In the genomic region with DNA sequence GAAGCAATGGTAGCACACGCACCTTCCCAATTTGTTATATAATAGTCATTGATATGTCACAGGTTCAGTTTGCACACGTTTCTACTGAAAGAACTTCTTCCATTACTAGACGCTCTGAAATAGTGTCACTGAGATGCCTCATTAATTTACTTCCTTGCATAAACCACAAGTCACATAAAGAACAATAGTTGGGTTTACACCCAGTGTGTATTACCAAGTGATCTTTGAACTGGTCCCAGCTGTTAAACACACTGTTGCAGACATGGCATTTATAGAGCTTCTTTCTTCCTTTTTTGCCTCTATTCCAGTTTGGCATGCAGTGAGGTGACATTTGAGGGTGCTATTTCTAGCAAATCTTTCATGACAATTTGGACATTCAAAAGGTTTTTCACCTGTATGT, we compare ENCODE assay signal across 29 cellular contexts.
"Had no signal": no experiment of that assay in that cellular context is flagged by ENCODE, and none has a peak within 500 bp of the region (broad histone marks: within the 10 kb centered on the region; RNA-seq: fewer than 3 reads in every experiment).

No MANE protein-coding gene starts in this region.

- H3K27ac ChIP-seq: brain microvascular endothelial cell, SJCRH30, SK-N-MC, WERI-Rb-1 had no signal

- H3K4me1 ChIP-seq: SJCRH30 had no signal

- H3K4me3 Mint-ChIP-seq: activated CD4-positive, alpha-beta memory T cell treated with anti-CD3 and anti-CD28 coated beads, Interleukin-2, amount 10 ng/mL, durations not matched to agents 7 days and 5 days; activated naive CD8-positive, alpha-beta T cell treated with anti-CD3 and anti-CD28 coated beads for 36 hours; activated T-cell treated with anti-CD3 and anti-CD28 coated beads, Interleukin-2, amount 50 U/mL, for 72 hours; activated T-helper 17 cell treated with anti-CD3 and anti-CD28 coated beads, Interleukin-2, amount 50 U/mL, for 72 hours had no signal

- H3K27me3 Mint-ChIP-seq: activated CD4-positive, alpha-beta memory T cell treated with anti-CD3 and anti-CD28 coated beads, Interleukin-2, amount 10 ng/mL, durations not matched to agents 7 days and 5 days; activated naive CD8-positive, alpha-beta T cell treated with anti-CD3 and anti-CD28 coated beads for 36 hours had no signal

- H3K4me3 ChIP-seq: SJCRH30, SK-N-MC had no signal

- H3K4me1 Mint-ChIP-seq: activated CD4-positive, alpha-beta memory T cell treated with anti-CD3 and anti-CD28 coated beads, Interleukin-2, amount 10 ng/mL, durations not matched to agents 7 days and 5 days; activated naive CD8-positive, alpha-beta T cell treated with anti-CD3 and anti-CD28 coated beads for 36 hours; activated T-helper 17 cell treated with anti-CD3 and anti-CD28 coated beads, Interleukin-2, amount 50 U/mL, for 72 hours had no signal

- H3K9me3 ChIP-seq: SJCRH30 had no signal

- H3K36me3 Mint-ChIP-seq: activated naive CD8-positive, alpha-beta T cell treated with anti-CD3 and anti-CD28 coated beads for 36 hours had no signal

- H3K36me3 ChIP-seq: brain microvascular endothelial cell, SJCRH30, WERI-Rb-1 had no signal

- ATAC-seq: activated T-cell treated with anti-CD3 and anti-CD28 coated beads, Interleukin-2, amount 50 U/mL, for 72 hours; activated T-helper 17 cell treated with anti-CD3 and anti-CD28 coated beads, Interleukin-2, amount 50 U/mL, for 72 hours; Panc1 had no signal

- H3K27ac Mint-ChIP-seq: activated CD4-positive, alpha-beta memory T cell treated with anti-CD3 and anti-CD28 coated beads, Interleukin-2, amount 10 ng/mL, durations not matched to agents 7 days and 5 days; activated naive CD8-positive, alpha-beta T cell treated with anti-CD3 and anti-CD28 coated beads for 36 hours; activated T-cell treated with anti-CD3 and anti-CD28 coated beads, Interleukin-2, amount 50 U/mL, for 72 hours; activated T-helper 17 cell treated with anti-CD3 and anti-CD28 coated beads, Interleukin-2, amount 50 U/mL, for 72 hours had no signal

- H3K27me3 ChIP-seq: brain microvascular endothelial cell, SJCRH30 had no signal

- DNase-seq: activated CD4-positive, alpha-beta memory T cell treated with anti-CD3 and anti-CD28 coated beads, Interleukin-2, amount 10 ng/mL, durations not matched to agents 7 days and 5 days; activated CD4-positive, alpha-beta T cell treated with anti-CD3 and anti-CD28 coated beads for 1 hour; activated CD4-positive, alpha-beta T cell treated with anti-CD3 and anti-CD28 coated beads for 48 hours; activated CD4-positive, CD25-positive, alpha-beta regulatory T cell; activated CD8-positive, alpha-beta memory T cell treated with anti-CD3 and anti-CD28 coated beads for 24 hours; activated effector memory CD4-positive, alpha-beta T cell treated with anti-CD3 and anti-CD28 coated beads, Interleukin-2, amount 50 U/mL, for 16 hours; activated naive CD4-positive, alpha-beta T cell; activated naive CD4-positive, alpha-beta T cell treated with anti-CD3 and anti-CD28 coated beads, Interleukin-2, amount 50 U/mL, for 16 hours; activated naive CD8-positive, alpha-beta T cell treated with anti-CD3 and anti-CD28 coated beads for 36 hours; activated T-cell treated with anti-CD3 and anti-CD28 coated beads, Interleukin-2, amount 50 U/mL, for 1 hour; activated T-cell treated with anti-CD3 and anti-CD28 coated beads, Interleukin-2, amount 50 U/mL, for 72 hours; amniotic stem cell; aorta; brain microvascular endothelial cell; central memory CD4-positive, alpha-beta T cell; NCI-H1105; NCI-H1417 treated with DMSO at 0.1 percent for 48 hours; NCI-H187 treated with DMSO at 0.1 percent for 48 hours; NCI-H2081; NCI-H226; NCI-H446 treated with DMSO at 0.1 percent for 48 hours; NCI-H524; SHP77; SJCRH30; T1000; WERI-Rb-1 had no signal
